ENCODE assay signal across 1 cellular context in genomic region chr3:156728267-156728985, GRCh38.
TF ChIP-seq lines count a peak whose summit lies in the region.

No MANE protein-coding gene starts in this region.

TF ChIP-seq in HepG2, 621 proteins besides CTCF, POLR2A, EP300 and RAD21 (continued from another document and continues in another):
- TF ChIP-seq BRF2 (CRISPR knock-in tag; IDR thresholded peaks at IDR 0.05) = no peak
- no peak for TF ChIP-seq HIC2 (CRISPR knock-in tag; IDR thresholded peaks at IDR 0.05; ENCODE audit: low read depth)
- TF ChIP-seq DDIT3 (CRISPR knock-in tag; IDR thresholded peaks at IDR 0.05) = no peak
- TF ChIP-seq MAF1 (CRISPR knock-in tag; IDR thresholded peaks at IDR 0.05; ENCODE audit: borderline replicate concordance) = no peak
- no peak for TF ChIP-seq SNAPC4 (CRISPR knock-in tag; IDR thresholded peaks at IDR 0.05)
- no peak for TF ChIP-seq SAFB2 (CRISPR knock-in tag; IDR thresholded peaks at IDR 0.05; ENCODE audit: borderline replicate concordance, low read depth)
- TF ChIP-seq JUND (CRISPR knock-in tag; IDR thresholded peaks at IDR 0.05) = no peak
- TF ChIP-seq MYNN (CRISPR knock-in tag; IDR thresholded peaks at IDR 0.05; ENCODE audit: low read depth) = no peak
- TF ChIP-seq ZNF576 (CRISPR knock-in tag; IDR thresholded peaks at IDR 0.05) = no peak
- no peak for TF ChIP-seq POLR2AphosphoS5 (IDR thresholded peaks at IDR 0.05; ENCODE audit: low read depth, low read length)
- peak; percentile 76 for TF ChIP-seq ZNF574 (CRISPR knock-in tag; IDR thresholded peaks at IDR 0.05)
- TF ChIP-seq CBX1 (IDR thresholded peaks at IDR 0.05; ENCODE audit: low read depth) = no peak
- peak; percentile 36; the same call in 1 of the 2 replicates for TF ChIP-seq KMT2A (CRISPR knock-in tag; IDR thresholded peaks at IDR 0.05)
- TF ChIP-seq ZNF780A (CRISPR knock-in tag; IDR thresholded peaks at IDR 0.05) = no peak
- no peak for TF ChIP-seq GTF3A (CRISPR knock-in tag; conservative IDR thresholded peaks at IDR 0.05)
- TF ChIP-seq ZNF597 (CRISPR knock-in tag; IDR thresholded peaks at IDR 0.05) = no peak
- TF ChIP-seq ZNF609 (CRISPR knock-in tag; IDR thresholded peaks at IDR 0.05; ENCODE audit: borderline replicate concordance) = peak; percentile 86; the same call in 1 of the 2 replicates
- TF ChIP-seq SETDB1 (CRISPR knock-in tag; IDR thresholded peaks at IDR 0.05; ENCODE audit: borderline replicate concordance) = no peak
- no peak for TF ChIP-seq ZBTB34 (CRISPR knock-in tag; IDR thresholded peaks at IDR 0.05)
- TF ChIP-seq ZNF18 (CRISPR knock-in tag; IDR thresholded peaks at IDR 0.05; ENCODE audit: insufficient replicate concordance) = no peak
- TF ChIP-seq KLF9 (CRISPR knock-in tag; IDR thresholded peaks at IDR 0.05; ENCODE audit: low read depth) = 0 out of 2 replicates have a peak, but pooled peaks have one; percentile 20
- no peak for TF ChIP-seq ZNF660 (CRISPR knock-in tag; IDR thresholded peaks at IDR 0.05; ENCODE audit: borderline replicate concordance, low read depth)
- no peak for TF ChIP-seq ZNF775 (CRISPR knock-in tag; IDR thresholded peaks at IDR 0.05; ENCODE audit: borderline replicate concordance)
- TF ChIP-seq ZNF691 (CRISPR knock-in tag; IDR thresholded peaks at IDR 0.05; ENCODE audit: borderline replicate concordance, low read depth) = no peak
- TF ChIP-seq BRD4 (CRISPR knock-in tag; IDR thresholded peaks at IDR 0.05) = no peak
- no peak for TF ChIP-seq LCORL (IDR thresholded peaks at IDR 0.05)
- peak; percentile 97 for TF ChIP-seq LCORL (CRISPR knock-in tag; IDR thresholded peaks at IDR 0.05)
- TF ChIP-seq FOXP4 (CRISPR knock-in tag; IDR thresholded peaks at IDR 0.05) = peak; percentile 95
- no peak for TF ChIP-seq ZNF354B (CRISPR knock-in tag; IDR thresholded peaks at IDR 0.05)
